ENCODE assay signal across 8 cellular contexts in genomic region chr7:75001356-75001755, GRCh38. TPM values are rescaled to one million over a fixed set of nuclear protein-coding genes. Genes with fewer than 3 reads are reported as not detected.
DNase-seq lines count a peak whose midpoint lies in the region; ATAC-seq, FAIRE-seq and TF ChIP-seq lines count a peak whose summit lies in the region.
"Not testable (repeated sequence)": the region's sequence is repeated elsewhere in the genome, so short reads cannot be mapped to it uniquely, and the experiment has no call there.
"Had no signal": no experiment of that assay in that cellular context is flagged by ENCODE, and none has a peak within 500 bp of the region (broad histone marks: within the 10 kb centered on the region; RNA-seq: fewer than 3 reads in every experiment).

No MANE protein-coding gene starts in this region.

- ATAC-seq in RWPE2 (ENCODE audit: low read depth) = peak; percentile 78
- ATAC-seq in K562 = peak; percentile 76
- peak; percentile 77 for ATAC-seq in esophagus mucosa
- not testable (repeated sequence) for ATAC-seq in gastrocnemius medialis

- BruUV-seq in K562 (replicated peaks; lab: Mats Ljungman, UMichigan) = not testable (repeated sequence)

- H3K4me1 ChIP-seq in HEK293 (ENCODE audit: control insufficient read depth, insufficient read depth, low read length); RWPE2 (ENCODE audit: insufficient read depth, poor library complexity, severe bottlenecking): not testable (repeated sequence)
- H3K4me1 ChIP-seq in K562 (replicated peaks in 1 of 2; ENCODE audit: control insufficient read depth in 2 of 2, insufficient read depth in 2 of 2, low read length in 2 of 2) = peaks cover 11 to 22% of the 10 kb centered on the region in 2 experiments
- H3K4me1 ChIP-seq in gastrocnemius medialis = peaks cover 34 to 61% of the 10 kb centered on the region in 2 donors

- in situ Hi-C loops in K562 (cut with MboI); gastrocnemius medialis (cut with MboI; ENCODE audit: low sequenced_read_pairs in 4 of 4): not testable (repeated sequence)

- not testable (repeated sequence) for TF ChIP-seq POLR2A in K562 (conservative IDR thresholded peaks at IDR 0.05); gastrocnemius medialis (IDR thresholded peaks at IDR 0.05)

- not testable (repeated sequence) for TF ChIP-seq CTCF in HEK293 (tag by site-specific recombination; IDR thresholded peaks at IDR 0.05); RWPE2 (IDR thresholded peaks at IDR 0.05; ENCODE audit: poor library complexity, severe bottlenecking); mesothelial cell of epicardium (IDR thresholded peaks at IDR 0.05; ENCODE audit: unreplicated experiment); gastrocnemius medialis (IDR thresholded peaks at IDR 0.05 in 4 of 5, conservative IDR thresholded peaks at IDR 0.05 in 1 of 5)
- TF ChIP-seq CTCF in K562 (IDR thresholded peaks at IDR 0.05 in 2 of 3, conservative IDR thresholded peaks at IDR 0.05 in 1 of 3; ENCODE audit: insufficient read depth in 2 of 3, low read depth in 1 of 3, low read length in 3 of 3) = peak in 1 of 3 experiments; percentile 14; a peak in 1 of 6 replicates

- peak; percentile 15 for DNase-seq in ELR (ENCODE audit: low read depth)
- DNase-seq in RWPE2 (ENCODE audit: low spot score); mesothelial cell of epicardium (ENCODE audit: low spot score in 2 of 2, unreplicated experiment in 2 of 2); gastrocnemius medialis: not testable (repeated sequence)
- peak; percentile 45 to 54 (median 50) for DNase-seq in K562 (ENCODE audit: extremely low read depth in 1 of 4, low spot score in 3 of 4)

- not testable (repeated sequence) for H3K9me3 ChIP-seq in HEK293 (ENCODE audit: control insufficient read depth, insufficient read depth, low read depth, low read length); RWPE2 (ENCODE audit: severe bottlenecking); K562 (replicated peaks; ENCODE audit: control insufficient read depth, insufficient read depth, low read depth, low read length); gastrocnemius medialis

- not testable (repeated sequence) for H3K79me2 ChIP-seq in K562 (ENCODE audit: control insufficient read depth, insufficient read depth, low read length)

- H3K27me3 ChIP-seq in RWPE2 (ENCODE audit: insufficient read depth, poor library complexity, severe bottlenecking); K562 (ENCODE audit: control insufficient read depth in 2 of 2, insufficient read depth in 2 of 2, low read length in 2 of 2); gastrocnemius medialis: not testable (repeated sequence)

- not testable (repeated sequence) for H3K4me2 ChIP-seq in K562 (ENCODE audit: insufficient read depth, low read length)

- not testable (repeated sequence) for H3K27me3 Mint-ChIP-seq in mesothelial cell of epicardium (ENCODE audit: low read depth)

- not testable (repeated sequence) for TF ChIP-seq RAD21 in K562 (CRISPR knock-in tag; conservative IDR thresholded peaks at IDR 0.05 in 1 of 2, IDR thresholded peaks at IDR 0.05 in 1 of 2)

- intact Hi-C loops in K562 (cut with micrococcal nuclease); gastrocnemius medialis (cut with DNase I; ENCODE audit: low total_unique reads): not testable (repeated sequence)

- peaks cover 13% of the 10 kb centered on the region for H3K4me1 Mint-ChIP-seq in mesothelial cell of epicardium

- peaks cover 11% of the 10 kb centered on the region for H3K36me3 Mint-ChIP-seq in mesothelial cell of epicardium

- TF ChIP-seq EP300 in K562 (IDR thresholded peaks at IDR 0.05; ENCODE audit: low read length) = not testable (repeated sequence)

- H3K27ac Mint-ChIP-seq in mesothelial cell of epicardium = peak overlapping the region; percentile 56

- not testable (repeated sequence) for H3K36me3 ChIP-seq in HEK293 (ENCODE audit: control insufficient read depth in 2 of 2, insufficient read depth in 1 of 2, low read length in 2 of 2); RWPE2 (ENCODE audit: low read depth); K562 (ENCODE audit: control insufficient read depth, insufficient read depth, low read length); gastrocnemius medialis

- H3K9ac ChIP-seq in K562 (ENCODE audit: insufficient read depth in 1 of 2, low read depth in 2 of 2, low read length in 2 of 2) = not testable (repeated sequence)

- not testable (repeated sequence) for H3K27ac ChIP-seq in HEK293 (ENCODE audit: extremely low read depth, low read depth, low read length); RWPE2 (ENCODE audit: poor library complexity, severe bottlenecking); K562 (ENCODE audit: extremely low read depth, low read depth, low read length)
- peak overlapping the region; percentile 88 to 96 (median 93) for H3K27ac ChIP-seq in gastrocnemius medialis

- H3K9me3 Mint-ChIP-seq in mesothelial cell of epicardium = not testable (repeated sequence)

- H2AFZ ChIP-seq in K562 (ENCODE audit: low read depth, low read length) = not testable (repeated sequence)

- CTCF ChIA-PET in HEK293 (lab: Yijun Ruan, JAX); K562 (lab: Yijun Ruan, JAX; ENCODE audit: low intra/inter-chr PET ratio): not testable (repeated sequence)

- POLR2A ChIA-PET in HEK293 (lab: Yijun Ruan, JAX); K562 (lab: Yijun Ruan, JAX): not testable (repeated sequence)

- WGBS in K562 (ENCODE audit: insufficient coverage, low coverage, missing lambda C conversion rate) = 41% methylated on average over 8 of the region's 8 CpGs

- not testable (repeated sequence) for H3K9me1 ChIP-seq in K562 (ENCODE audit: control insufficient read depth, insufficient read depth, low read length)

- not testable (repeated sequence) for H4K20me1 ChIP-seq in K562 (replicated peaks; ENCODE audit: control insufficient read depth, insufficient read depth, low read length)

- H3K4me3 Mint-ChIP-seq in mesothelial cell of epicardium = not testable (repeated sequence)

- H3K4me3 ChIP-seq in HEK293 (ENCODE audit: low read depth, low read length); RWPE2 (ENCODE audit: severe bottlenecking); K562; gastrocnemius medialis: not testable (repeated sequence)

- FAIRE-seq in K562 (lab: Jason Lieb, UNC) = not testable (repeated sequence)

TF ChIP-seq in HEK293, 187 proteins besides CTCF, POLR2A, EP300 and RAD21:
- peak; percentile 45 for TF ChIP-seq EGR2 (tag by site-specific recombination; IDR thresholded peaks at IDR 0.05; ENCODE audit: low read depth)
TF ChIP-seq in HEK293: peak in this region for 1; not testable (repeated sequence) for 186.

TF ChIP-seq in K562, 482 proteins besides CTCF, POLR2A, EP300 and RAD21:
- TF ChIP-seq NFE2 (IDR thresholded peaks at IDR 0.05; ENCODE audit: low read depth) = 0 out of 2 replicates have a peak, but pooled peaks have one; percentile 6

RNA-seq across cellular contexts. Expression of gene CASTOR2, which starts 36.9 kb away (rescaled TPM):
- 3.9 and 9.8 TPM in 2 replicates for total RNA-seq in K562 (2011; cell fraction: chromatin; rRNA removed; ENCODE audit: low replicate concordance)
- total RNA-seq in K562 (2011; cell fraction: nucleolus; rRNA removed) = 6.5 and 7.2 TPM in 2 replicates
- 5.3 TPM in 2 replicates for total RNA-seq in K562 (2011; cell fraction: nucleoplasm; rRNA removed)
- 4.4 and 5.1 TPM in 2 replicates for total RNA-seq in K562 (2014; rRNA removed)
- 1.8 and 2.1 TPM in 2 replicates for total RNA-seq in K562 (2014; rRNA removed; fragmentation: Illumina TruSeq; extraction: Trizol)
- total RNA-seq in K562 (2015; rRNA removed; fragmentation: Illumina TruSeq; extraction: Trizol) = 3.8 and 4.0 TPM in 2 replicates
- total RNA-seq in K562 (2021) = 13.4 and 13.9 TPM in 2 replicates
- polyA plus RNA-seq in K562 (2011; rRNA removed) = 1.5 and 2.6 TPM in 2 replicates
- polyA plus RNA-seq in K562 (2011; cell fraction: cytosol; rRNA removed) = 2.0 and 6.4 TPM in 2 replicates
- 1.7 and 3.6 TPM in 2 replicates for polyA plus RNA-seq in K562 (2011; cell fraction: nucleus; rRNA removed)
- 2.9 and 3.9 TPM in 2 replicates for polyA plus RNA-seq in K562 (2012)
- 2.3 and 2.7 TPM in 2 replicates for polyA plus RNA-seq in K562 (2014; fragmentation: Illumina TruSeq; extraction: Trizol)
- polyA plus RNA-seq in K562 (2014; fragmentation: Nextera tagmentation; extraction: Ambion mirVana) = under 1 TPM in 1 of 2 experiments, not detected in 1; 0.17 TPM
- 3.7 and 5.1 TPM in 2 replicates for polyA plus RNA-seq in K562 (2014; rRNA removed)
- polyA minus RNA-seq in K562 (2011; rRNA and poly(A)+ RNA removed) = 2.7 and 8.3 TPM in 2 replicates
- 7.7 and 11.6 TPM in 2 replicates for polyA minus RNA-seq in K562 (2011; cell fraction: cytosol; rRNA and poly(A)+ RNA removed)
- polyA minus RNA-seq in K562 (2011; cell fraction: nucleus; rRNA and poly(A)+ RNA removed) = 1.9 and 2.0 TPM in 2 replicates
- total RNA-seq in esophagus mucosa = 3.4 TPM
- 40.8 to 44.5 TPM (median 41.8 TPM) in 3 replicates for total RNA-seq in mesothelial cell of epicardium
- 100 to 1,000 TPM; 145 to 334 (median 243) TPM for total RNA-seq in gastrocnemius medialis
- polyA plus RNA-seq: IgD-negative memory B cell had no signal
